ENCODE assay signal across 10 cellular contexts in genomic region chr20:5654557-5654956, GRCh38. TPM values are rescaled to one million over a fixed set of nuclear protein-coding genes. Genes with fewer than 3 reads are reported as not detected.
DNase-seq lines count a peak whose midpoint lies in the region; TF ChIP-seq lines count a peak whose summit lies in the region.
"Had no signal": no experiment of that assay in that cellular context is flagged by ENCODE, and none has a peak within 500 bp of the region (broad histone marks: within the 10 kb centered on the region; RNA-seq: fewer than 3 reads in every experiment).

No MANE protein-coding gene starts in this region.

- TF ChIP-seq CTCF in fibroblast of lung (conservative IDR thresholded peaks at IDR 0.05 in 1 of 2, IDR thresholded peaks at IDR 0.05 in 1 of 2; ENCODE audit: low read depth in 1 of 2, low read length in 2 of 2) (no peak), type B pancreatic cell (conservative IDR thresholded peaks at IDR 0.05) (no peak), vagina (IDR thresholded peaks at IDR 0.05) (no peak), H9 (conservative IDR thresholded peaks at IDR 0.05) (no peak)

- no peaks in the 10 kb centered on the region for H3K27me3 ChIP-seq in fibroblast of lung (ENCODE audit: control insufficient read depth, insufficient read depth, low read length)
- no peaks in the 10 kb centered on the region for H3K27me3 ChIP-seq in vagina
- H3K27me3 ChIP-seq in H9 (ENCODE audit: insufficient read depth, low read length) = no peaks in the 10 kb centered on the region

- no peak overlapping the region for H3K27ac ChIP-seq in fibroblast of lung (ENCODE audit: insufficient read depth, low read length)
- no peak overlapping the region for H3K27ac ChIP-seq in vagina
- no peak overlapping the region for H3K27ac ChIP-seq in H9 (ENCODE audit: insufficient read length, low read depth, low read length)

- H2AK5ac ChIP-seq in H9 (ENCODE audit: insufficient read length, low read length) = no peak overlapping the region

- no peak overlapping the region for H2BK120ac ChIP-seq in H9 (ENCODE audit: low read depth, low read length, poor library complexity, severe bottlenecking)

- H3K4me1 ChIP-seq in fibroblast of lung (ENCODE audit: control insufficient read depth, extremely low read depth, insufficient read depth, low read length) (peaks cover 3% of the 10 kb centered on the region), vagina (peaks cover 28% of the 10 kb centered on the region), H9 (ENCODE audit: insufficient read depth, low read length) (no peaks in the 10 kb centered on the region)

- CTCF ChIA-PET in activated CD4-positive, alpha-beta memory T cell treated with anti-CD3 and anti-CD28 coated beads for 36 hours (lab: Charles Lee) = interaction anchor here (1.0 to 1.6 kb wide), 2 partner anchors 9 to 28 kb away, joined by 3 to 4 read pairs; no protein-coding TSS in a partner anchor
- CTCF ChIA-PET in activated CD4-positive, alpha-beta memory T cell treated with anti-CD3 and anti-CD28 coated beads, Interleukin-2, amount 10 ng/mL, durations not matched to agents 7 days and 5 days (lab: Charles Lee) = no interaction called here

- no peaks in the 10 kb centered on the region for H3K23me2 ChIP-seq in H9 (ENCODE audit: insufficient read length, low read depth, low read length, poor library complexity, severe bottlenecking)

- H2BK5ac ChIP-seq in H9 (ENCODE audit: insufficient read length, low read length) = no peak overlapping the region

- DNase-seq in activated CD4-positive, alpha-beta memory T cell treated with anti-CD3 and anti-CD28 coated beads for 36 hours = no peak
- DNase-seq in activated CD4-positive, alpha-beta memory T cell treated with anti-CD3 and anti-CD28 coated beads, Interleukin-2, amount 10 ng/mL, durations not matched to agents 7 days and 5 days = no peak
- peak; percentile 77 for DNase-seq in RKO (ENCODE audit: low spot score)
- DNase-seq in fibroblast of lung (ENCODE audit: low read depth in 2 of 2) = peak; percentile 89 to 93
- DNase-seq in type B pancreatic cell (ENCODE audit: extremely low spot score, unreplicated experiment) = no peak
- no peak for DNase-seq in vagina (ENCODE audit: extremely low spot score in 2 of 2)
- no peak for DNase-seq in NK-92 (lab: John Stamatoyannopoulos, UW; ENCODE audit: unreplicated experiment)
- DNase-seq in H9 = no peak
- DNase-seq: CD8-positive, alpha-beta T cell; T-helper 9 cell had no signal

- no peak overlapping the region for H3K14ac ChIP-seq in H9 (ENCODE audit: insufficient read depth, low read length)

- H4K8ac ChIP-seq in H9 (replicated peaks; ENCODE audit: insufficient read length, low read depth, low read length) = no peak overlapping the region

- no peak overlapping the region for H4K91ac ChIP-seq in H9 (ENCODE audit: insufficient read length, low read depth, low read length)

- no peak overlapping the region for H2BK12ac ChIP-seq in H9 (ENCODE audit: insufficient read length, low read depth, low read length)

- H3K4me3 Mint-ChIP-seq in activated CD4-positive, alpha-beta memory T cell treated with anti-CD3 and anti-CD28 coated beads for 36 hours = no peak overlapping the region
- H3K4me3 Mint-ChIP-seq in activated CD4-positive, alpha-beta memory T cell treated with anti-CD3 and anti-CD28 coated beads, Interleukin-2, amount 10 ng/mL, durations not matched to agents 7 days and 5 days = no peak overlapping the region
- H3K4me3 Mint-ChIP-seq in type B pancreatic cell = no peak overlapping the region
- H3K4me3 Mint-ChIP-seq in H9 = no peak overlapping the region
- H3K4me3 Mint-ChIP-seq: CD8-positive, alpha-beta T cell had no signal

- peaks cover 33% of the 10 kb centered on the region for H3K4me1 Mint-ChIP-seq in activated CD4-positive, alpha-beta memory T cell treated with anti-CD3 and anti-CD28 coated beads for 36 hours (ENCODE audit: low read depth)
- H3K4me1 Mint-ChIP-seq in activated CD4-positive, alpha-beta memory T cell treated with anti-CD3 and anti-CD28 coated beads, Interleukin-2, amount 10 ng/mL, durations not matched to agents 7 days and 5 days = peaks cover 10% of the 10 kb centered on the region
- peaks cover 21% of the 10 kb centered on the region for H3K4me1 Mint-ChIP-seq in type B pancreatic cell (ENCODE audit: unreplicated experiment)
- H3K4me1 Mint-ChIP-seq in H9 = peaks cover 9 to 13% of the 10 kb centered on the region in 2 experiments

- H3K4ac ChIP-seq in H9 (ENCODE audit: low read depth, low read length) = no peak overlapping the region

- H3K18ac ChIP-seq in H9 (ENCODE audit: insufficient read length, low read depth, low read length) = no peak overlapping the region

- H3K9ac ChIP-seq in fibroblast of lung (ENCODE audit: insufficient read depth, low read length) (no peak overlapping the region), H9 (ENCODE audit: extremely low read depth, insufficient read length, low read length) (no peak overlapping the region)

- H3K27me3 Mint-ChIP-seq in activated CD4-positive, alpha-beta memory T cell treated with anti-CD3 and anti-CD28 coated beads for 36 hours = no peaks in the 10 kb centered on the region
- H3K27me3 Mint-ChIP-seq in activated CD4-positive, alpha-beta memory T cell treated with anti-CD3 and anti-CD28 coated beads, Interleukin-2, amount 10 ng/mL, durations not matched to agents 7 days and 5 days = no peaks in the 10 kb centered on the region
- H3K27me3 Mint-ChIP-seq in type B pancreatic cell = no peaks in the 10 kb centered on the region
- H3K27me3 Mint-ChIP-seq in H9 (ENCODE audit: low read depth) = no peaks in the 10 kb centered on the region

- H4K5ac ChIP-seq in H9 (ENCODE audit: insufficient read length, low read depth, low read length) = no peak overlapping the region

- H2AFZ ChIP-seq in fibroblast of lung (ENCODE audit: low read length) (no peak overlapping the region), H9 (ENCODE audit: low read length) (no peak overlapping the region)

- peak overlapping the region; percentile 51 for H3K27ac Mint-ChIP-seq in activated CD4-positive, alpha-beta memory T cell treated with anti-CD3 and anti-CD28 coated beads for 36 hours
- no peak overlapping the region for H3K27ac Mint-ChIP-seq in activated CD4-positive, alpha-beta memory T cell treated with anti-CD3 and anti-CD28 coated beads, Interleukin-2, amount 10 ng/mL, durations not matched to agents 7 days and 5 days
- peak overlapping the region; percentile 82 for H3K27ac Mint-ChIP-seq in type B pancreatic cell
- H3K27ac Mint-ChIP-seq in H9 = 0 out of 7 replicates have a peak overlapping the region, but pooled peaks of 1 of the 3 experiments have one; percentile 17
- H3K27ac Mint-ChIP-seq: CD8-positive, alpha-beta T cell had no signal

- H3K9me3 ChIP-seq in fibroblast of lung (ENCODE audit: control insufficient read depth, insufficient read depth, low read depth, low read length) = no peaks in the 10 kb centered on the region
- H3K9me3 ChIP-seq in vagina = no peaks in the 10 kb centered on the region
- no peaks in the 10 kb centered on the region for H3K9me3 ChIP-seq in H9 (ENCODE audit: control insufficient read depth, low read depth, low read length)

- intact Hi-C loops in activated CD4-positive, alpha-beta memory T cell treated with anti-CD3 and anti-CD28 coated beads for 36 hours (cut with micrococcal nuclease) = no loop called here
- intact Hi-C loops in vagina (cut with DNase I) = no loop called here

- no peak overlapping the region for H2BK15ac ChIP-seq in H9 (ENCODE audit: low read depth, low read length)

- H3K36me3 ChIP-seq in fibroblast of lung (ENCODE audit: control insufficient read depth, insufficient read depth, low read length) (no peaks in the 10 kb centered on the region), vagina (no peaks in the 10 kb centered on the region)

- no peak for TF ChIP-seq POLR2A in vagina (IDR thresholded peaks at IDR 0.05)

- no peaks in the 10 kb centered on the region for H3K36me3 Mint-ChIP-seq in activated CD4-positive, alpha-beta memory T cell treated with anti-CD3 and anti-CD28 coated beads for 36 hours
- peaks cover 3% of the 10 kb centered on the region for H3K36me3 Mint-ChIP-seq in activated CD4-positive, alpha-beta memory T cell treated with anti-CD3 and anti-CD28 coated beads, Interleukin-2, amount 10 ng/mL, durations not matched to agents 7 days and 5 days (ENCODE audit: low read depth)
- H3K36me3 Mint-ChIP-seq in type B pancreatic cell (no peaks in the 10 kb centered on the region), H9 (ENCODE audit: insufficient read depth in 1 of 3, low read depth in 3 of 3) (no peaks in the 10 kb centered on the region)
- H3K36me3 Mint-ChIP-seq: CD8-positive, alpha-beta T cell had no signal

- POLR2A ChIA-PET in activated CD4-positive, alpha-beta memory T cell treated with anti-CD3 and anti-CD28 coated beads for 36 hours (lab: Charles Lee) = interaction anchor here (0.5 to 1.3 kb wide), 2 partner anchors 9 to 189 kb away, joined by 3 to 4 read pairs; no protein-coding TSS in a partner anchor
- POLR2A ChIA-PET in activated CD4-positive, alpha-beta memory T cell treated with anti-CD3 and anti-CD28 coated beads, Interleukin-2, amount 10 ng/mL, durations not matched to agents 7 days and 5 days (lab: Charles Lee) = no interaction called here

- H3K56ac ChIP-seq in H9 (ENCODE audit: insufficient read length, low read depth, low read length) = no peak overlapping the region

- no peaks in the 10 kb centered on the region for H3K79me2 ChIP-seq in fibroblast of lung (ENCODE audit: control insufficient read depth, insufficient read depth, low read length)
- H3K79me2 ChIP-seq in H9 (ENCODE audit: insufficient read depth, low read length) = no peaks in the 10 kb centered on the region

- H3K79me1 ChIP-seq in H9 (ENCODE audit: insufficient read depth, low read depth, low read length, poor library complexity, severe bottlenecking) = no peaks in the 10 kb centered on the region

- H3K4me3 ChIP-seq in fibroblast of lung (replicated peaks in 1 of 4; ENCODE audit: control extremely low read depth in 1 of 4, insufficient read depth in 1 of 4, low read depth in 3 of 4, low read length in 4 of 4) (no peak overlapping the region), vagina (no peak overlapping the region)

- H3K4me2 ChIP-seq in fibroblast of lung (ENCODE audit: extremely low read depth, insufficient read depth, low read length) = no peak overlapping the region
- H3K4me2 ChIP-seq in H9 (ENCODE audit: insufficient read depth, insufficient read length, low read length) = no peak overlapping the region

- H3K9me3 Mint-ChIP-seq in activated CD4-positive, alpha-beta memory T cell treated with anti-CD3 and anti-CD28 coated beads for 36 hours = no peaks in the 10 kb centered on the region
- no peaks in the 10 kb centered on the region for H3K9me3 Mint-ChIP-seq in activated CD4-positive, alpha-beta memory T cell treated with anti-CD3 and anti-CD28 coated beads, Interleukin-2, amount 10 ng/mL, durations not matched to agents 7 days and 5 days
- no peaks in the 10 kb centered on the region for H3K9me3 Mint-ChIP-seq in type B pancreatic cell
- no peaks in the 10 kb centered on the region for H3K9me3 Mint-ChIP-seq in H9
- H3K9me3 Mint-ChIP-seq: CD8-positive, alpha-beta T cell had no signal

- H4K20me1 ChIP-seq in fibroblast of lung (ENCODE audit: control insufficient read depth, extremely low read depth, insufficient read depth, low read length) (no peaks in the 10 kb centered on the region), H9 (ENCODE audit: control insufficient read depth, insufficient read depth, insufficient read length) (no peaks in the 10 kb centered on the region)

- no peak overlapping the region for H3T11ph ChIP-seq in H9 (ENCODE audit: low read length)

- WGBS in H9 (ENCODE audit: extremely low coverage, insufficient read length, low lambda C conversion rate) = no CpG with 5 or more reads among the region's 3 CpGs

- no peak overlapping the region for H2BK20ac ChIP-seq in H9 (ENCODE audit: low read depth, low read length, poor library complexity, severe bottlenecking)

- no peak overlapping the region for H3K23ac ChIP-seq in H9 (ENCODE audit: insufficient read length, low read depth, low read length)

RNA-seq across cellular contexts. Expression of gene GPCPD1, which starts 43.8 kb away (rescaled TPM):
- total RNA-seq in activated CD4-positive, alpha-beta memory T cell treated with anti-CD3 and anti-CD28 coated beads for 36 hours = 10 to 100 TPM; 31.1 to 34.9 TPM
- total RNA-seq in activated CD4-positive, alpha-beta memory T cell treated with anti-CD3 and anti-CD28 coated beads, Interleukin-2, amount 10 ng/mL, durations not matched to agents 7 days and 5 days = 10 to 100 TPM; 29.4 to 32.1 TPM
- total RNA-seq in fibroblast of lung (12.6 and 31.0 TPM in 2 replicates), type B pancreatic cell (ENCODE audit: low replicate concordance) (31.0 and 37.5 TPM in 2 replicates), vagina (14.7 TPM), H9 (2021) (9.1 and 10.0 TPM in 2 replicates)
- 8.4 and 10.9 TPM in 2 replicates for polyA plus RNA-seq in fibroblast of lung
- 6.5 and 7.8 TPM in 2 replicates for polyA plus RNA-seq in fibroblast of lung (2012)
- polyA minus RNA-seq in fibroblast of lung (ENCODE audit: low replicate concordance) = 2.4 and 4.1 TPM in 2 replicates

Comparison
In these comparisons a context has a peak if more than half of its experiments do, and no peak if none do; other contexts are left out.
1. DNase-seq: peak in RKO (single experiment) and fibroblast of lung (2 of 2); none in activated CD4-positive, alpha-beta memory T cell treated with anti-CD3 and anti-CD28 coated beads for 36 hours (single experiment), activated CD4-positive, alpha-beta memory T cell treated with anti-CD3 and anti-CD28 coated beads, Interleukin-2, amount 10 ng/mL, durations not matched to agents 7 days and 5 days (single experiment), type B pancreatic cell (single experiment), vagina (0 of 2), NK-92 (single experiment) and H9 (single experiment).